Comparison of ENCODE assay signal across 5 cellular contexts in the genomic region with DNA sequence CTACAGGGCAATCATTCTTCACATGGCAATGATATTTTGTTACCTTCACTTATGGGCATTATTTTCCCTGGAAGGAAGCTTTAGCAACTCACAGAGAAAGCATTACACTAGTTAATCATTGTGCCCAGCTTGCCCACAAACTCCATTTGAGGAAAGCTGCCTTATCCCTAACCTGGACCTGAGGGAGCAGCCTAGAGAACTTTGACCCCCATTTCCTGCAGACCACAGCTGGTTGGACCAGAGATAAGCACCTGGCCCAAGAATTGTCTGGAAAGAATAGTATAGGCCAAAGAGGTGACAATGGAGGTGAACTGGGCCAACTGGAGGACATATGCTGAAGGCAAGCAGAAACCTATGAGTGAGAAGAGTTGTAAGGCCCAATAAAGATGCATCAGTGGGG.
"Had no signal": no experiment of that assay in that cellular context is flagged by ENCODE, and none has a peak within 500 bp of the region (broad histone marks: within the 10 kb centered on the region; RNA-seq: fewer than 3 reads in every experiment).

No MANE protein-coding gene starts in this region.

- H3K4me3 ChIP-seq: K562 had no signal

- FAIRE-seq: HTR-8/SVneo, K562 had no signal

- ATAC-seq: K562 had no signal

- H3K27ac ChIP-seq: HL-60 had no signal

- DNase-seq: IMR-90, KBM-7 had no signal
